In the genomic region with DNA sequence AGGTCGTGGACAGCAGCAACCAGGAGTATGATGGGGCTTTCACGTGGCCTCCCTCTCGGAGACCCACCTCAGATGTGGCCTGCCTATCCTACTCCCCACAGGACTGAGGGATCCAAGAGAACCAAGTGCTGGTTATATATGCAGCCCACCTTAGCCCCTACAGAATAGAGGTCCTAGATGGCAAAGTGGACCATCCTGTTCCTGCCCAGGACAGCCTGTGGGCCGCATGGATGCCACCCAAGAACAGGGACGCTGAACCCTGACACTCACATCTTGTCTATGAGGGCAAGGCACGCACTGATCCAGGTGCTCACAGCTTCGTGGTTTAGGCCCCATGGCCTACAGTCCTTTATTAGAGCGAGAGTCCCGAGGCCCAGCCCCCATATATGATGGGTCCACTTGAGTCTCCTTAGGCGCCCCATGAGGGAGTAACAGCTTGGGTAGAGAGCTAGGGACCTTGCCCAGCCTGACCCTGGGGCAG, we compare ENCODE assay signal across 9 cellular contexts. TPM values are rescaled to one million over a fixed set of nuclear protein-coding genes. Genes with fewer than 3 reads are reported as not detected.
DNase-seq lines count a peak whose midpoint lies in the region; ATAC-seq, FAIRE-seq and TF ChIP-seq lines count a peak whose summit lies in the region.
"Had no signal": no experiment of that assay in that cellular context is flagged by ENCODE, and none has a peak within 500 bp of the region (broad histone marks: within the 10 kb centered on the region; RNA-seq: fewer than 3 reads in every experiment).

No MANE protein-coding gene starts in this region.

- H3K4me3 ChIP-seq in GM12878: 0 out of 2 replicates have a peak overlapping the region, but pooled peaks have one; percentile 44

- no peak for ATAC-seq in stimulated activated naive CD8-positive, alpha-beta T cell treated with anti-CD3 and anti-CD28 coated beads, Interleukin-15, Interleukin-2, amounts not matched to agents 100 U/mL and 50 U/mL, for 24 hours
- ATAC-seq in GM12878 (peak; percentile 1), naive B cell (ENCODE audit: low read depth in 2 of 2) (no peak), GM18861 (IDR thresholded peaks at IDR 0.05; ENCODE audit: unreplicated experiment) (no peak), HG02981 (IDR thresholded peaks at IDR 0.05; ENCODE audit: unreplicated experiment) (no peak)

- intact Hi-C loops in GM12878 (cut with micrococcal nuclease; ENCODE audit: unreplicated experiment): no loop called here

- no peak overlapping the region for H2AFZ ChIP-seq in GM12878 (ENCODE audit: control insufficient read depth, low read depth, low read length)

- FAIRE-seq in GM12878 (lab: Jason Lieb, UNC): no peak

- SMC1A ChIA-PET in GM12878 (lab: Charles Lee; ENCODE audit: uncharacterized antibody, unreplicated experiment): interaction anchor here (0.8 to 1.2 kb wide), 5 partner anchors 23 to 1048 kb away, joined by 3 to 4 read pairs (median 3); no protein-coding TSS in a partner anchor

- TF ChIP-seq EP300 in GM12878 (IDR thresholded peaks at IDR 0.05; ENCODE audit: borderline replicate concordance in 1 of 2, control insufficient read depth in 1 of 2, low read depth in 2 of 2, low read length in 2 of 2): no peak

- no peak overlapping the region for H3K4me2 ChIP-seq in GM12878 (ENCODE audit: control insufficient read depth, insufficient read depth)

- CTCF ChIA-PET in GM12878 (lab: Yijun Ruan, JAX): interaction anchor here (1.0 to 2.0 kb wide), 6 partner anchors 13 to 166 kb away, joined by 3 to 22 read pairs (median 7); a partner anchor contains a TSS

- H4K20me1 ChIP-seq in GM12878 (ENCODE audit: control insufficient read depth, insufficient read depth): no peaks in the 10 kb centered on the region

- POLR2A ChIA-PET in GM12878 (lab: Charles Lee): interaction anchor here (0.6 to 1.5 kb wide), 7 partner anchors 24 to 72 kb away, joined by 3 to 14 read pairs (median 4); a partner anchor contains a TSS

- TF ChIP-seq RAD21 in GM12878 (IDR thresholded peaks at IDR 0.05; ENCODE audit: insufficient read depth, low read depth, low read length): no peak

- no peak; the same call in 1 of the 2 replicates for TF ChIP-seq POLR2A in GM12878 (IDR thresholded peaks at IDR 0.05; ENCODE audit: low read depth, low read length)

- DNase-seq in stimulated activated naive CD8-positive, alpha-beta T cell treated with anti-CD3 and anti-CD28 coated beads, Interleukin-15, Interleukin-2, amounts not matched to agents 100 U/mL and 50 U/mL, for 24 hours: no peak
- DNase-seq in GM12878 (ENCODE audit: low read depth, low spot score) (no peak), naive B cell (no peak), KBM-7 (no peak)
- no peak for DNase-seq in stimulated activated naive CD4-positive, alpha-beta T cell treated with Interleukin-2 at 50 U/mL for 16 hours (lab: John Stamatoyannopoulos, UW)

- RAD21 ChIA-PET in GM12878 (lab: Charles Lee; ENCODE audit: unreplicated experiment): interaction anchor here (1.3 to 1.6 kb wide), 2 partner anchors 24 to 66 kb away, joined by 6 to 16 read pairs; no protein-coding TSS in a partner anchor

- peak overlapping the region; percentile 89 for H3K27ac Mint-ChIP-seq in stimulated activated naive CD8-positive, alpha-beta T cell treated with anti-CD3 and anti-CD28 coated beads, Interleukin-15, Interleukin-2, amounts not matched to agents 100 ng/mL and 50 ng/mL, for 24 hours
- H3K27ac Mint-ChIP-seq in naive B cell: peak overlapping the region in 1 of 6 donors; percentile 49

- H3K36me3 Mint-ChIP-seq in stimulated activated naive CD8-positive, alpha-beta T cell treated with anti-CD3 and anti-CD28 coated beads, Interleukin-15, Interleukin-2, amounts not matched to agents 100 ng/mL and 50 ng/mL, for 24 hours (ENCODE audit: low read depth): peaks cover 20% of the 10 kb centered on the region
- peaks cover 0 to under 1% of the 10 kb centered on the region in 2 donors for H3K36me3 Mint-ChIP-seq in naive B cell
- H3K36me3 Mint-ChIP-seq: mesothelial cell of epicardium had no signal

- H3K4me1 ChIP-seq in GM12878 (ENCODE audit: control insufficient read depth, insufficient read depth, low read length): peaks cover 22% of the 10 kb centered on the region

- peaks cover 32% of the 10 kb centered on the region for H3K4me1 Mint-ChIP-seq in stimulated activated naive CD8-positive, alpha-beta T cell treated with anti-CD3 and anti-CD28 coated beads, Interleukin-15, Interleukin-2, amounts not matched to agents 100 ng/mL and 50 ng/mL, for 24 hours (ENCODE audit: low read depth)
- peaks cover 28 to 48% (median 32%) of the 10 kb centered on the region in 3 donors for H3K4me1 Mint-ChIP-seq in naive B cell

- in situ Hi-C loops in GM12878 (cut with MboI) (no loop called here), KBM-7 (cut with MboI; ENCODE audit: low pct_unique_long_range_greater_than_20kb, low sequenced_read_pairs) (no loop called here)

- TF ChIP-seq CTCF in GM12878 (IDR thresholded peaks at IDR 0.05 in 2 of 3, conservative IDR thresholded peaks at IDR 0.05 in 1 of 3; ENCODE audit: control insufficient read depth in 2 of 3, extremely low read depth in 1 of 3, insufficient read depth in 1 of 3, low read depth in 3 of 3, low read length in 3 of 3): no peak

- no peaks in the 10 kb centered on the region for H3K27me3 Mint-ChIP-seq in stimulated activated naive CD8-positive, alpha-beta T cell treated with anti-CD3 and anti-CD28 coated beads, Interleukin-15, Interleukin-2, amounts not matched to agents 100 ng/mL and 50 ng/mL, for 24 hours
- H3K27me3 Mint-ChIP-seq in naive B cell: no peaks in the 10 kb centered on the region

- H3K27me3 ChIP-seq in GM12878 (replicated peaks in 1 of 2; ENCODE audit: control insufficient read depth in 2 of 2, insufficient read depth in 2 of 2, low read length in 1 of 2): no peaks in the 10 kb centered on the region

- H3K9me3 Mint-ChIP-seq in stimulated activated naive CD8-positive, alpha-beta T cell treated with anti-CD3 and anti-CD28 coated beads, Interleukin-15, Interleukin-2, amounts not matched to agents 100 ng/mL and 50 ng/mL, for 24 hours: no peaks in the 10 kb centered on the region
- H3K9me3 Mint-ChIP-seq in naive B cell: no peaks in the 10 kb centered on the region
- H3K9me3 Mint-ChIP-seq: mesothelial cell of epicardium had no signal

- H3K79me2 ChIP-seq in GM12878 (ENCODE audit: control insufficient read depth, insufficient read depth, low read length): peaks cover 29% of the 10 kb centered on the region

- H3K27ac ChIP-seq in GM12878 (ENCODE audit: control insufficient read depth, insufficient read depth): no peak overlapping the region; the same call in 1 of the 2 replicates

- WGBS in GM12878 (ENCODE audit: insufficient coverage, insufficient replicate concordance, low lambda C conversion rate, missing lambda C conversion rate): 77% methylated on average over 10 of the region's 10 CpGs

- H3K36me3 ChIP-seq in GM12878 (ENCODE audit: control insufficient read depth in 2 of 2, insufficient read depth in 2 of 2, low read length in 1 of 2): peaks cover 0 to 8% of the 10 kb centered on the region in 2 experiments; a peak in 3 of 4 replicates

- peak overlapping the region; percentile 88 for H3K4me3 Mint-ChIP-seq in stimulated activated naive CD8-positive, alpha-beta T cell treated with anti-CD3 and anti-CD28 coated beads, Interleukin-15, Interleukin-2, amounts not matched to agents 100 ng/mL and 50 ng/mL, for 24 hours
- H3K4me3 Mint-ChIP-seq in naive B cell: peak overlapping the region in 6 of 8 donors; percentile 29 to 73 (median 56)

- 0 out of 2 replicates have a peak overlapping the region, but pooled peaks have one; percentile 49 for H3K9ac ChIP-seq in GM12878 (ENCODE audit: control insufficient read depth, insufficient read depth, low read length)

- H3K9me3 ChIP-seq in GM12878 (replicated peaks; ENCODE audit: control insufficient read depth, insufficient read depth, low read length): no peaks in the 10 kb centered on the region; the same call in 2 of the 3 replicates

- no TSS peak for BruUV-seq in GM12878 (replicated peaks; lab: Mats Ljungman, UMichigan)

RNA-seq across cellular contexts. Expression of a gene that starts 1.5 kb away (rescaled TPM):
- total RNA-seq in GM12878 (2013; cell fraction: nucleolus; rRNA removed): 20.5 and 26.7 TPM in 2 replicates
- total RNA-seq in GM12878 (2014; rRNA removed): 48.4 and 57.2 TPM in 2 replicates
- total RNA-seq in GM12878 (2014; rRNA removed; fragmentation: Illumina TruSeq; extraction: Trizol): 25.7 and 26.8 TPM in 2 replicates
- 31.2 and 31.5 TPM in 2 replicates for total RNA-seq in GM12878 (2021)
- polyA plus RNA-seq in GM12878 (2011; ENCODE audit: low read depth): 28.8 TPM
- 13.7 and 32.0 TPM in 2 replicates for polyA plus RNA-seq in GM12878 (2011; rRNA removed)
- polyA plus RNA-seq in GM12878 (2011; cell fraction: cytosol; rRNA removed): 64.9 and 72.7 TPM in 2 replicates
- 30.2 and 38.4 TPM in 2 replicates for polyA plus RNA-seq in GM12878 (2011; cell fraction: nucleus; rRNA removed)
- polyA plus RNA-seq in GM12878 (2012): 36.9 and 38.7 TPM in 2 replicates
- polyA plus RNA-seq in GM12878 (2014; fragmentation: Illumina TruSeq; extraction: Trizol): 5.7 and 21.2 TPM in 2 replicates
- polyA plus RNA-seq in GM12878 (2014; fragmentation: Nextera tagmentation; extraction: Ambion mirVana): 100 to 1,000 TPM; 113 to 127 TPM
- polyA plus RNA-seq in GM12878 (2014; rRNA removed): 55.7 and 62.9 TPM in 2 replicates
- 10 to 100 TPM; 25.8 to 28.6 TPM for polyA plus RNA-seq in GM12878 (2016; fragmentation: Nextera tagmentation; extraction: Ambion mirVana)
- 26.4 and 33.4 TPM in 2 replicates for polyA minus RNA-seq in GM12878 (2011; rRNA and poly(A)+ RNA removed)
- 7.6 and 12.6 TPM in 2 replicates for polyA minus RNA-seq in GM12878 (2011; cell fraction: cytosol; rRNA and poly(A)+ RNA removed)
- 13.8 and 24.1 TPM in 2 replicates for polyA minus RNA-seq in GM12878 (2011; cell fraction: nucleus; rRNA and poly(A)+ RNA removed)
- 10 to 100 TPM; 12.0 to 17.8 (median 12.7) TPM for polyA plus RNA-seq in naive B cell (ENCODE audit: low read depth in 6 of 6)

RNA-seq across cellular contexts. Expression of a gene that starts 6.4 kb away (rescaled TPM):
- 15.6 and 15.7 TPM in 2 replicates for total RNA-seq in GM12878 (2013; cell fraction: nucleolus; rRNA removed)
- total RNA-seq in GM12878 (2014; rRNA removed) (4.5 and 6.1 TPM in 2 replicates), GM12878 (2014; rRNA removed; fragmentation: Illumina TruSeq; extraction: Trizol) (1.2 and 1.7 TPM in 2 replicates), GM12878 (2021) (12.7 and 17.2 TPM in 2 replicates)
- 1.9 TPM for polyA plus RNA-seq in GM12878 (2011; ENCODE audit: low read depth)
- polyA plus RNA-seq in GM12878 (2011; rRNA removed) (0.72 and 2.4 TPM in 2 replicates), GM12878 (2014; fragmentation: Illumina TruSeq; extraction: Trizol) (0.13 and 1.2 TPM in 2 replicates), GM12878 (2014; fragmentation: Nextera tagmentation; extraction: Ambion mirVana) (under 1 TPM; 0.29 to 0.33 TPM), GM12878 (2014; rRNA removed) (7.7 and 8.0 TPM in 2 replicates), GM12878 (2016; fragmentation: Nextera tagmentation; extraction: Ambion mirVana) (10 to 100 TPM; 13.9 to 14.3 TPM), naive B cell (ENCODE audit: low read depth in 6 of 6) (1 to 10 TPM; 3.3 to 6.8 (median 4.8) TPM)
- polyA plus RNA-seq in GM12878 (2011; cell fraction: cytosol; rRNA removed): 4.0 and 5.1 TPM in 2 replicates
- polyA plus RNA-seq in GM12878 (2011; cell fraction: nucleus; rRNA removed): 8.5 and 13.4 TPM in 2 replicates
- polyA plus RNA-seq in GM12878 (2012): 10.1 TPM in 2 replicates
- polyA minus RNA-seq in GM12878 (2011; rRNA and poly(A)+ RNA removed): 1.8 and 5.1 TPM in 2 replicates
- polyA minus RNA-seq in GM12878 (2011; cell fraction: cytosol; rRNA and poly(A)+ RNA removed): 3.8 and 4.0 TPM in 2 replicates
- 7.6 and 15.4 TPM in 2 replicates for polyA minus RNA-seq in GM12878 (2011; cell fraction: nucleus; rRNA and poly(A)+ RNA removed)

RNA-seq across cellular contexts. Expression of a gene that starts 30.6 kb away (rescaled TPM):
- 166 and 167 TPM in 2 replicates for total RNA-seq in GM12878 (2013; cell fraction: nucleolus; rRNA removed)
- total RNA-seq in GM12878 (2014; rRNA removed) (569 and 650 TPM in 2 replicates), GM12878 (2014; rRNA removed; fragmentation: Illumina TruSeq; extraction: Trizol) (256 and 311 TPM in 2 replicates), GM12878 (2021) (492 and 503 TPM in 2 replicates)
- 313 TPM for polyA plus RNA-seq in GM12878 (2011; ENCODE audit: low read depth)
- polyA plus RNA-seq in GM12878 (2011; rRNA removed) (167 and 420 TPM in 2 replicates), GM12878 (2014; fragmentation: Illumina TruSeq; extraction: Trizol) (147 and 280 TPM in 2 replicates), GM12878 (2014; fragmentation: Nextera tagmentation; extraction: Ambion mirVana) (10 to 100 TPM in 1 of 2 experiments, 1 to 10 TPM in 1; 5.0 to 32.5 TPM), GM12878 (2014; rRNA removed) (363 and 502 TPM in 2 replicates), GM12878 (2016; fragmentation: Nextera tagmentation; extraction: Ambion mirVana) (10 to 100 TPM; 82.9 to 91.1 TPM), naive B cell (ENCODE audit: low read depth in 6 of 6) (100 to 1,000 TPM in 1 of 6 donors, 10 to 100 TPM in 5; 25.7 to 100 (median 50.8) TPM)
- 459 and 854 TPM in 2 replicates for polyA plus RNA-seq in GM12878 (2011; cell fraction: cytosol; rRNA removed)
- 1,223 and 1,590 TPM in 2 replicates for polyA plus RNA-seq in GM12878 (2011; cell fraction: nucleus; rRNA removed)
- 410 and 474 TPM in 2 replicates for polyA plus RNA-seq in GM12878 (2012)
- 1,048 and 1,483 TPM in 2 replicates for polyA minus RNA-seq in GM12878 (2011; rRNA and poly(A)+ RNA removed)
- 474 and 545 TPM in 2 replicates for polyA minus RNA-seq in GM12878 (2011; cell fraction: cytosol; rRNA and poly(A)+ RNA removed)
- polyA minus RNA-seq in GM12878 (2011; cell fraction: nucleus; rRNA and poly(A)+ RNA removed): 282 and 438 TPM in 2 replicates

RNA-seq across cellular contexts. Expression of a gene that starts 37.1 kb away (rescaled TPM):
- total RNA-seq in GM12878 (2013; cell fraction: nucleolus; rRNA removed): 13.0 and 16.4 TPM in 2 replicates
- total RNA-seq in GM12878 (2014; rRNA removed): 6.5 and 6.9 TPM in 2 replicates
- 2.3 and 2.5 TPM in 2 replicates for total RNA-seq in GM12878 (2014; rRNA removed; fragmentation: Illumina TruSeq; extraction: Trizol)
- total RNA-seq in GM12878 (2021): 5.6 and 6.0 TPM in 2 replicates
- 2.3 TPM for polyA plus RNA-seq in GM12878 (2011; ENCODE audit: low read depth)
- 1.1 and 3.5 TPM in 2 replicates for polyA plus RNA-seq in GM12878 (2011; rRNA removed)
- polyA plus RNA-seq in GM12878 (2011; cell fraction: cytosol; rRNA removed): 4.5 and 7.9 TPM in 2 replicates
- 15.2 and 15.6 TPM in 2 replicates for polyA plus RNA-seq in GM12878 (2011; cell fraction: nucleus; rRNA removed)
- 7.6 and 8.0 TPM in 2 replicates for polyA plus RNA-seq in GM12878 (2012)
- polyA plus RNA-seq in GM12878 (2014; fragmentation: Illumina TruSeq; extraction: Trizol): 0.63 and 1.6 TPM in 2 replicates
- polyA plus RNA-seq in GM12878 (2014; fragmentation: Nextera tagmentation; extraction: Ambion mirVana): under 1 TPM; 0.14 to 0.49 TPM
- polyA plus RNA-seq in GM12878 (2014; rRNA removed): 5.3 and 5.8 TPM in 2 replicates
- 1 to 10 TPM; 4.7 to 5.7 TPM for polyA plus RNA-seq in GM12878 (2016; fragmentation: Nextera tagmentation; extraction: Ambion mirVana)
- polyA minus RNA-seq in GM12878 (2011; rRNA and poly(A)+ RNA removed): 3.6 and 6.9 TPM in 2 replicates
- polyA minus RNA-seq in GM12878 (2011; cell fraction: cytosol; rRNA and poly(A)+ RNA removed): 3.8 and 4.0 TPM in 2 replicates
- 7.7 and 11.0 TPM in 2 replicates for polyA minus RNA-seq in GM12878 (2011; cell fraction: nucleus; rRNA and poly(A)+ RNA removed)
- 1 to 10 TPM; 4.1 to 6.2 (median 5.0) TPM for polyA plus RNA-seq in naive B cell (ENCODE audit: low read depth in 6 of 6)

RNA-seq across cellular contexts. Expression of a gene that starts 41.7 kb away (rescaled TPM):
- total RNA-seq in GM12878 (2013; cell fraction: nucleolus; rRNA removed): 14.9 and 17.2 TPM in 2 replicates
- total RNA-seq in GM12878 (2014; rRNA removed): 89.3 and 92.8 TPM in 2 replicates
- total RNA-seq in GM12878 (2014; rRNA removed; fragmentation: Illumina TruSeq; extraction: Trizol): 89.3 and 95.0 TPM in 2 replicates
- total RNA-seq in GM12878 (2021): 98.5 and 105 TPM in 2 replicates
- 83.1 TPM for polyA plus RNA-seq in GM12878 (2011; ENCODE audit: low read depth)
- polyA plus RNA-seq in GM12878 (2011; rRNA removed): 92.3 and 102 TPM in 2 replicates
- 130 and 146 TPM in 2 replicates for polyA plus RNA-seq in GM12878 (2011; cell fraction: cytosol; rRNA removed)
- polyA plus RNA-seq in GM12878 (2011; cell fraction: nucleus; rRNA removed): 107 and 114 TPM in 2 replicates
- 117 and 138 TPM in 2 replicates for polyA plus RNA-seq in GM12878 (2012)
- 85.9 and 117 TPM in 2 replicates for polyA plus RNA-seq in GM12878 (2014; fragmentation: Illumina TruSeq; extraction: Trizol)
- polyA plus RNA-seq in GM12878 (2014; fragmentation: Nextera tagmentation; extraction: Ambion mirVana): 100 to 1,000 TPM in 1 of 2 experiments, 10 to 100 TPM in 1; 69.5 to 117 TPM
- 168 and 172 TPM in 2 replicates for polyA plus RNA-seq in GM12878 (2014; rRNA removed)
- 100 to 1,000 TPM; 136 to 147 TPM for polyA plus RNA-seq in GM12878 (2016; fragmentation: Nextera tagmentation; extraction: Ambion mirVana)
- 101 and 130 TPM in 2 replicates for polyA minus RNA-seq in GM12878 (2011; rRNA and poly(A)+ RNA removed)
- 36.1 and 36.4 TPM in 2 replicates for polyA minus RNA-seq in GM12878 (2011; cell fraction: cytosol; rRNA and poly(A)+ RNA removed)
- 20.6 and 31.1 TPM in 2 replicates for polyA minus RNA-seq in GM12878 (2011; cell fraction: nucleus; rRNA and poly(A)+ RNA removed)
- polyA plus RNA-seq in naive B cell (ENCODE audit: low read depth in 6 of 6): 100 to 1,000 TPM; 109 to 169 (median 122) TPM
